8 cellular contexts compared by ENCODE assay signal in the genomic region with DNA sequence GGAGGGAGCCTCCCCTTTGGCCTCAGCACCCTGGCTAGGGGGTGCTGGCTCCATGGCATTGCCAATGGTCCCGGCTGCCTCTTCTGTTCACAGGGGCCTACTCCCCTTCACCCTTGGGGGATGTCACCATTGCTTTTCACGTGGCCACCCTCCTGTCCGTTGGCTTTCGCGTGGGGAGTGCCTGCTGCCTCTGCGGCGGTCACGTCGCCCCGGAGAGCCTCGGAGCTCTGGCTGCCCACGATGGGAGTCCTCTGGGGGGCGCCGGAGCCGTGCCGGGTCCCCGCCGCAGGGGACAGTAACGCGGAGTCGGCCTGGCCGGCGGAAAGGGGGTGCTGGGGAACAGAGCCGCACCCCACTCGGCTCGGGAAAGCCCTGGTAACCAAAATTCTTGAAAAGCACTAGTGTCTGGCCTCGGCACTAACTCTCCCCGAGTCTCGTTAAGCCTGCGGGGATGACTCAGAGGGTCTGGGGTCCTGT. TPM values are rescaled to one million over a fixed set of nuclear protein-coding genes. Genes with fewer than 3 reads are reported as not detected.
DNase-seq lines count a peak whose midpoint lies in the region; ATAC-seq and TF ChIP-seq lines count a peak whose summit lies in the region.

No MANE protein-coding gene starts in this region.

- H3K36me3 Mint-ChIP-seq in H9 (ENCODE audit: insufficient read depth in 1 of 3, low read depth in 3 of 3): peaks cover 2 to 27% (median 25%) of the 10 kb centered on the region in 3 experiments; a peak in 6 of 7 replicates
- H3K36me3 Mint-ChIP-seq in activated T-helper 2 cell treated with anti-CD3 and anti-CD28 coated beads, Interferon-gamma antibody, Interleukin-2, Interleukin-4, amounts not matched to agents 10 μg/mL and 5 μg/mL and 100 μg/mL, durations not matched to agents 14 hours and 24 hours and 36 hours (ENCODE audit: low read depth): peaks cover 20% of the 10 kb centered on the region

- H3K27me3 ChIP-seq in H9 (ENCODE audit: insufficient read depth, low read length): no peaks in the 10 kb centered on the region
- no peaks in the 10 kb centered on the region for H3K27me3 ChIP-seq in ovary

- no peak for TF ChIP-seq POLR2A in ovary (IDR thresholded peaks at IDR 0.05)

- H3K4me1 Mint-ChIP-seq in H9: peaks cover 4 to 12% of the 10 kb centered on the region in 2 experiments
- peaks cover 16% of the 10 kb centered on the region for H3K4me1 Mint-ChIP-seq in activated T-helper 2 cell treated with anti-CD3 and anti-CD28 coated beads, Interferon-gamma antibody, Interleukin-2, Interleukin-4, amounts not matched to agents 10 μg/mL and 5 μg/mL and 100 μg/mL, durations not matched to agents 14 hours and 24 hours and 36 hours (ENCODE audit: low read depth)

- peak overlapping the region; percentile 85 to 90 for H3K4me3 Mint-ChIP-seq in H9
- H3K4me3 Mint-ChIP-seq in activated T-helper 2 cell treated with anti-CD3 and anti-CD28 coated beads, Interferon-gamma antibody, Interleukin-2, Interleukin-4, amounts not matched to agents 10 μg/mL and 5 μg/mL and 100 μg/mL, durations not matched to agents 14 hours and 24 hours and 36 hours (ENCODE audit: low read depth): peak overlapping the region; percentile 66

- H3K36me3 ChIP-seq in ovary: no peaks in the 10 kb centered on the region

- H2BK120ac ChIP-seq in H9 (ENCODE audit: low read depth, low read length, poor library complexity, severe bottlenecking): no peak overlapping the region

- peak overlapping the region; percentile 45 for H3K4me2 ChIP-seq in H9 (ENCODE audit: insufficient read depth, insufficient read length, low read length)

- peak overlapping the region in 1 of 3 experiments; percentile 85; a peak in 2 of 7 replicates for H3K27ac Mint-ChIP-seq in H9
- peak overlapping the region; percentile 4 for H3K27ac Mint-ChIP-seq in activated T-helper 2 cell treated with anti-CD3 and anti-CD28 coated beads, Interferon-gamma antibody, Interleukin-2, Interleukin-4, amounts not matched to agents 10 μg/mL and 5 μg/mL and 100 μg/mL, durations not matched to agents 14 hours and 24 hours and 36 hours

- no peak overlapping the region for H3K27ac ChIP-seq in H9 (ENCODE audit: insufficient read length, low read depth, low read length)
- H3K27ac ChIP-seq in ovary: peak overlapping the region; percentile 82 to 98

- H4K91ac ChIP-seq in H9 (ENCODE audit: insufficient read length, low read depth, low read length): no peak overlapping the region

- H4K20me1 ChIP-seq in H9 (ENCODE audit: control insufficient read depth, insufficient read depth, insufficient read length): no peaks in the 10 kb centered on the region

- ATAC-seq in HG02973 (IDR thresholded peaks at IDR 0.05; ENCODE audit: unreplicated experiment): no peak

- peak overlapping the region; percentile 59 for H3K18ac ChIP-seq in H9 (ENCODE audit: insufficient read length, low read depth, low read length)

- WGBS in H9 (ENCODE audit: extremely low coverage, insufficient read length, low lambda C conversion rate): no CpG with 5 or more reads among the region's 30 CpGs
- WGBS in ovary, 3 donors: 1% methylated on average over 28 to 30 of the region's 30 CpGs

- H3K23me2 ChIP-seq in H9 (ENCODE audit: insufficient read length, low read depth, low read length, poor library complexity, severe bottlenecking): peaks cover 17% of the 10 kb centered on the region

- H2BK12ac ChIP-seq in H9 (ENCODE audit: insufficient read length, low read depth, low read length): no peak overlapping the region

- H3K79me1 ChIP-seq in H9 (ENCODE audit: insufficient read depth, low read depth, low read length, poor library complexity, severe bottlenecking): no peaks in the 10 kb centered on the region

- H2BK15ac ChIP-seq in H9 (ENCODE audit: low read depth, low read length): no peak overlapping the region

- peak overlapping the region; percentile 72 for H3K4me3 ChIP-seq in GM12865 (ENCODE audit: low read depth, low read length)
- peak overlapping the region; percentile 95 for H3K4me3 ChIP-seq in ovary

- H2AK5ac ChIP-seq in H9 (ENCODE audit: insufficient read length, low read length): no peak overlapping the region

- H2AFZ ChIP-seq in H9 (ENCODE audit: low read length): no peak overlapping the region

- H3K79me2 ChIP-seq in H9 (ENCODE audit: insufficient read depth, low read length): no peaks in the 10 kb centered on the region

- DNase-seq in GM12865 (ENCODE audit: low read depth) (peak; percentile 30), H9 (peak; percentile 51), NCI-H1694 treated with DMSO at 0.1 percent for 48 hours (lab: John Stamatoyannopoulos, UW) (peak; percentile 6), glomerular visceral epithelial cell (ENCODE audit: extremely low spot score) (peak; percentile 12), ovary (peak; percentile 36 to 62 (median 61)), NCI-H510A treated with DMSO at 0.1 percent for 48 hours (lab: John Stamatoyannopoulos, UW) (no peak)
- peak; percentile 18 for DNase-seq in activated T-helper 2 cell treated with anti-CD3 and anti-CD28 coated beads, Interferon-gamma antibody, Interleukin-2, Interleukin-4, amounts not matched to agents 10 μg/mL and 5 μg/mL and 100 μg/mL, durations not matched to agents 14 hours and 24 hours and 36 hours (ENCODE audit: low spot score)

- no peak overlapping the region for H2BK20ac ChIP-seq in H9 (ENCODE audit: low read depth, low read length, poor library complexity, severe bottlenecking)

- H3K9ac ChIP-seq in H9 (ENCODE audit: extremely low read depth, insufficient read length, low read length): peak overlapping the region; percentile 21

- H3K9me3 ChIP-seq in H9 (ENCODE audit: control insufficient read depth, low read depth, low read length) (no peaks in the 10 kb centered on the region), ovary (no peaks in the 10 kb centered on the region)

- no peak overlapping the region for H2BK5ac ChIP-seq in H9 (ENCODE audit: insufficient read length, low read length)

- no peak overlapping the region for H4K8ac ChIP-seq in H9 (replicated peaks; ENCODE audit: insufficient read length, low read depth, low read length)

- H4K5ac ChIP-seq in H9 (ENCODE audit: insufficient read length, low read depth, low read length): no peak overlapping the region

- TF ChIP-seq CTCF in GM12865 (IDR thresholded peaks at IDR 0.05; ENCODE audit: insufficient read depth, low read depth, low read length, missing control alignments) (peak; percentile 31), H9 (conservative IDR thresholded peaks at IDR 0.05) (peak; percentile 18; the same call in 2 of the 3 replicates), ovary (IDR thresholded peaks at IDR 0.05) (no peak)

- H3K27me3 Mint-ChIP-seq in H9 (ENCODE audit: low read depth): no peaks in the 10 kb centered on the region; the same call in 1 of the 2 replicates
- H3K27me3 Mint-ChIP-seq in activated T-helper 2 cell treated with anti-CD3 and anti-CD28 coated beads, Interferon-gamma antibody, Interleukin-2, Interleukin-4, amounts not matched to agents 10 μg/mL and 5 μg/mL and 100 μg/mL, durations not matched to agents 14 hours and 24 hours and 36 hours (ENCODE audit: low read depth): peaks cover 13% of the 10 kb centered on the region

- H3K9me3 Mint-ChIP-seq in H9: no peaks in the 10 kb centered on the region; a peak in 1 of 5 replicates
- no peaks in the 10 kb centered on the region for H3K9me3 Mint-ChIP-seq in activated T-helper 2 cell treated with anti-CD3 and anti-CD28 coated beads, Interferon-gamma antibody, Interleukin-2, Interleukin-4, amounts not matched to agents 10 μg/mL and 5 μg/mL and 100 μg/mL, durations not matched to agents 14 hours and 24 hours and 36 hours

- H3K4ac ChIP-seq in H9 (ENCODE audit: low read depth, low read length): no peak overlapping the region

- no peak overlapping the region for H3K23ac ChIP-seq in H9 (ENCODE audit: insufficient read length, low read depth, low read length)

- H3K14ac ChIP-seq in H9 (ENCODE audit: insufficient read depth, low read length): peak overlapping the region; percentile 6; the same call in 1 of the 2 replicates

- H3K4me1 ChIP-seq in H9 (ENCODE audit: insufficient read depth, low read length) (no peaks in the 10 kb centered on the region), ovary (ENCODE audit: insufficient read depth) (peaks cover 3% of the 10 kb centered on the region)

- H3T11ph ChIP-seq in H9 (ENCODE audit: low read length): no peak overlapping the region

- H3K56ac ChIP-seq in H9 (ENCODE audit: insufficient read length, low read depth, low read length): no peak overlapping the region

- intact Hi-C loops in activated T-helper 2 cell treated with anti-CD3 and anti-CD28 coated beads, Interferon-gamma antibody, Interleukin-2, Interleukin-4, amounts not matched to agents 10 μg/mL and 5 μg/mL and 100 μg/mL, durations not matched to agents 14 hours and 24 hours and 36 hours (cut with micrococcal nuclease): loop anchor here (10.0 kb wide), 2 partner anchors 289 to 371 kb away; a partner anchor contains a TSS
- intact Hi-C loops in ovary (cut with DNase I): loop anchor here in 1 of 4 donors (10.0 kb wide), 1 partner anchor 289 kb away; no protein-coding TSS in a partner anchor

- no peak for TF ChIP-seq EP300 in ovary (IDR thresholded peaks at IDR 0.05)

RNA-seq across cellular contexts. Expression of a gene that starts 0.7 kb away (rescaled TPM):
- 57.0 and 57.8 TPM in 2 replicates for total RNA-seq in H9 (2021)
- 17.2 and 20.0 TPM in 2 replicates for total RNA-seq in activated T-helper 2 cell treated with anti-CD3 and anti-CD28 coated beads, Interferon-gamma antibody, Interleukin-2, Interleukin-4, amounts not matched to agents 10 μg/mL and 5 μg/mL and 100 μg/mL, durations not matched to agents 14 hours and 24 hours and 36 hours
- 10 to 100 TPM; 44.1 to 64.8 (median 44.4) TPM for total RNA-seq in ovary
- polyA plus RNA-seq in ovary: 10 to 100 TPM; 12.4 to 29.5 TPM

RNA-seq across cellular contexts. Expression of a gene that starts 25.7 kb away (rescaled TPM):
- total RNA-seq in H9 (2021): not detected in 2 replicates
- not detected in 2 replicates for total RNA-seq in activated T-helper 2 cell treated with anti-CD3 and anti-CD28 coated beads, Interferon-gamma antibody, Interleukin-2, Interleukin-4, amounts not matched to agents 10 μg/mL and 5 μg/mL and 100 μg/mL, durations not matched to agents 14 hours and 24 hours and 36 hours
- not detected for total RNA-seq in ovary
- not detected for polyA plus RNA-seq in ovary

Comparison
In these comparisons a context has a peak if more than half of its experiments do, and no peak if none do; other contexts are left out.
1. CTCF ChIP-seq: peak in GM12865 (single experiment) and H9 (single experiment); none in ovary (0 of 3).